Comparison of ENCODE assay signal across 6 cellular contexts in the genomic region with DNA sequence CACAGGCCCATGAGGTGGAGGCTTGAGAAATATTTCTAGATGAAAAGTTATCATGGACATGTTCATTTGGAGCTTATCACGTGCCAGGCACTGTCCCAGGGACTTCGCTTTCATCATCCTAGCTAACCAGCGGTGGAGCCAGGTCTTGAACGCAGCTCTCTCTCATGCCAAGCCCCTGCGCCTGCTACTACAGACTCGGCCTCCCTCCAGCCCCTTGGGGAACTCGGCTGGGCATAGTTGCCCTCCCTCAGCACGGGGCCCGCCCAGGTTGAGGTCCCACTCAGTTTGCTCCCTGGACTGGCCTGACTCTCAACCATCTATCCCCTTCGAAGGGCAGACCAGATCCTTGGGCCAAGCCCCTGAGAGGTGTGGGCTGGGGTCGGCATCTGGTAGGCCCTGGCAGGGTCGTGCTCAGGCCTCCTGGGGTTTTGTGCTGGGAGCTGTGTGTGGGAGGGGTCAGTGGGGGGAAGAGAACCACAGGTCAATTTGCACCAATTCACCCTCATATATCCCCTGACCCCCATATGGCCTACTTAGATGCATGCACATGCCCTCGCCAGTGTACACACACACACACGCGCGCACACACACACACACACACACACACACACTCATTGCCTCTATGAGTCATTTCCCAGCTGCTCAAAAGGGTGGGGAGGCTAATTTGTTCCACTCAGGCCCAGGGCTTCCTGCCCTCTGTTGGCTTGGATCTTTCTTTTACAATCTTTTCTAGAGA. TPM values are rescaled to one million over a fixed set of nuclear protein-coding genes. Genes with fewer than 3 reads are reported as not detected.
A peak's percentile ranks its signal among the peaks of the same experiment; 100 is the strongest.
DNase-seq lines count a peak whose midpoint lies in the region; ATAC-seq and TF ChIP-seq lines count a peak whose summit lies in the region.

No MANE protein-coding gene starts in this region.

- no peaks in the 10 kb centered on the region for H3K79me2 ChIP-seq in mammary epithelial cell (ENCODE audit: insufficient read depth, low read length)
- H3K79me2 ChIP-seq in parathyroid adenoma: no peaks in the 10 kb centered on the region

- in situ Hi-C loops in mammary epithelial cell (cut with MboI; ENCODE audit: low sequenced_read_pairs in 2 of 2): no loop called here

- H2AFZ ChIP-seq in mammary epithelial cell (ENCODE audit: low read depth, low read length) (peak overlapping the region; percentile 41), parathyroid adenoma (no peak overlapping the region)

- H3K4me1 ChIP-seq in A673 (ENCODE audit: insufficient read depth, low read length, poor library complexity, severe bottlenecking): no peaks in the 10 kb centered on the region
- H3K4me1 ChIP-seq in mammary epithelial cell (ENCODE audit: insufficient read depth, low read length): peaks cover 20% of the 10 kb centered on the region
- peaks cover 11% of the 10 kb centered on the region for H3K4me1 ChIP-seq in parathyroid adenoma

- peak; percentile 74 for DNase-seq in A673 (ENCODE audit: low spot score)
- DNase-seq in NOMO-1 treated with DMSO at 0.1 percent for 48 hours (lab: John Stamatoyannopoulos, UW; ENCODE audit: unreplicated experiment): peak; percentile 64
- peak; percentile 84 for DNase-seq in mammary epithelial cell

- no peak for TF ChIP-seq CTCF in A673 (conservative IDR thresholded peaks at IDR 0.05; ENCODE audit: low read depth, low read length)
- TF ChIP-seq CTCF in mammary epithelial cell (conservative IDR thresholded peaks at IDR 0.05 in 1 of 2, IDR thresholded peaks at IDR 0.05 in 1 of 2; ENCODE audit: extremely low read depth in 1 of 2, insufficient read depth in 1 of 2, low read depth in 1 of 2, low read length in 2 of 2): no peak
- no peak for TF ChIP-seq CTCF in parathyroid adenoma (IDR thresholded peaks at IDR 0.05)

- CTCF ChIA-PET in A673 (lab: Charles Lee) (interaction anchor here (0.5 kb wide), 1 partner anchor 16 kb away, joined by 3 read pairs; no protein-coding TSS in a partner anchor), mammary epithelial cell (lab: Charles Lee; ENCODE audit: low non-redundant PET) (no interaction called here)

- POLR2A ChIA-PET in A673 (lab: Charles Lee; ENCODE audit: low non-redundant PET): interaction anchor here (0.7 kb wide), 1 partner anchor 225 kb away, joined by 3 read pairs; no protein-coding TSS in a partner anchor

- dilution Hi-C loops in mammary epithelial cell (cut with HindIII; ENCODE audit: low sequenced_read_pairs): loop anchor here (5.0 kb wide), 2 partner anchors 32 to 58 kb away; no protein-coding TSS in a partner anchor

- no peak overlapping the region for H3K9ac ChIP-seq in mammary epithelial cell (ENCODE audit: insufficient read depth, low read length)
- H3K9ac ChIP-seq in parathyroid adenoma: no peak overlapping the region

- H4K20me1 ChIP-seq in mammary epithelial cell (ENCODE audit: insufficient read depth, low read length): no peaks in the 10 kb centered on the region

- H3K27ac ChIP-seq in A673 (ENCODE audit: low read depth, low read length, poor library complexity, severe bottlenecking) (no peak overlapping the region), mammary epithelial cell (ENCODE audit: insufficient read depth, low read depth, low read length) (no peak overlapping the region), parathyroid adenoma (peak overlapping the region; percentile 53)

- H3K36me3 ChIP-seq in A673 (ENCODE audit: insufficient read depth, low read length, poor library complexity, severe bottlenecking): no peaks in the 10 kb centered on the region
- no peaks in the 10 kb centered on the region for H3K36me3 ChIP-seq in mammary epithelial cell (ENCODE audit: insufficient read depth, low read length)
- H3K36me3 ChIP-seq in parathyroid adenoma (ENCODE audit: control insufficient read depth, insufficient read depth, low read length): no peaks in the 10 kb centered on the region

- no peak for ATAC-seq in HG02970 (IDR thresholded peaks at IDR 0.05; ENCODE audit: low FRiP score, unreplicated experiment)
- ATAC-seq in GM18858 (IDR thresholded peaks at IDR 0.05; ENCODE audit: unreplicated experiment): no peak

- H3K4me3 ChIP-seq in A673 (ENCODE audit: low read depth, low read length, poor library complexity, severe bottlenecking) (no peak overlapping the region), mammary epithelial cell (replicated peaks in 1 of 3; ENCODE audit: insufficient read depth in 1 of 3, low read depth in 2 of 3, low read length in 3 of 3) (no peak overlapping the region), parathyroid adenoma (ENCODE audit: low read depth, low read length) (no peak overlapping the region)

- no peaks in the 10 kb centered on the region for H3K27me3 ChIP-seq in A673 (replicated peaks; ENCODE audit: insufficient read depth, low read depth, low read length, poor library complexity)
- no peaks in the 10 kb centered on the region for H3K27me3 ChIP-seq in mammary epithelial cell (ENCODE audit: insufficient read depth, low read length)
- H3K27me3 ChIP-seq in parathyroid adenoma (ENCODE audit: control insufficient read depth, insufficient read depth, low read length): no peaks in the 10 kb centered on the region

- WGBS in mammary epithelial cell (ENCODE audit: low coverage, missing lambda C conversion rate): 40% methylated on average over 15 of the region's 16 CpGs

- H3K9me3 ChIP-seq in A673 (ENCODE audit: low read depth, low read length, poor library complexity, severe bottlenecking) (no peaks in the 10 kb centered on the region), mammary epithelial cell (replicated peaks; ENCODE audit: insufficient read depth, low read length) (peaks cover 3% of the 10 kb centered on the region), parathyroid adenoma (ENCODE audit: control insufficient read depth, low read length) (no peaks in the 10 kb centered on the region)

- intact Hi-C loops in A673 (cut with micrococcal nuclease; ENCODE audit: unreplicated experiment): no loop called here
- intact Hi-C loops in mammary epithelial cell (cut with micrococcal nuclease): no loop called here

- BruUV-seq in A673 (replicated peaks; lab: Mats Ljungman, UMichigan) (no TSS peak), mammary epithelial cell (replicated peaks; lab: Mats Ljungman, UMichigan) (no TSS peak)

- H3K4me2 ChIP-seq in mammary epithelial cell (ENCODE audit: insufficient read depth, low read depth, low read length) (no peak overlapping the region), parathyroid adenoma (ENCODE audit: low read length) (no peak overlapping the region)

RNA-seq across cellular contexts. Expression of a gene that starts 12.1 kb away (rescaled TPM):
- total RNA-seq in A673 (2021) (0.56 and 0.79 TPM in 2 replicates), mammary epithelial cell (not detected)
- 0.01 TPM for polyA plus RNA-seq in mammary epithelial cell
- polyA minus RNA-seq in mammary epithelial cell: not detected

RNA-seq across cellular contexts. Expression of a gene that starts 13.3 kb away (rescaled TPM):
- total RNA-seq in A673 (2021): 0.37 TPM in 1 of 2 replicates, not detected in the other
- total RNA-seq in mammary epithelial cell: under 1 TPM; under 0.01 to 0.09 TPM
- polyA plus RNA-seq in mammary epithelial cell: 0.09 TPM
- polyA minus RNA-seq in mammary epithelial cell: 0.31 TPM

RNA-seq across cellular contexts. Expression of a gene that starts 35.6 kb away (rescaled TPM):
- total RNA-seq in A673 (2021): 0.99 and 1.2 TPM in 2 replicates
- 1 to 10 TPM in 1 of 2 donors, under 1 TPM in 1; 0.49 to 2.8 TPM for total RNA-seq in mammary epithelial cell
- 0.36 TPM for polyA plus RNA-seq in mammary epithelial cell
- not detected for polyA minus RNA-seq in mammary epithelial cell

RNA-seq across cellular contexts. Expression of a gene that starts 52.7 kb away (rescaled TPM):
- total RNA-seq in A673 (2021) (0.39 and 0.72 TPM in 2 replicates), mammary epithelial cell (under 1 TPM; 0.17 to 0.26 TPM)
- polyA plus RNA-seq in mammary epithelial cell: 0.73 TPM
- polyA minus RNA-seq in mammary epithelial cell: not detected
